1 cellular context compared by ENCODE assay signal in the genomic region with DNA sequence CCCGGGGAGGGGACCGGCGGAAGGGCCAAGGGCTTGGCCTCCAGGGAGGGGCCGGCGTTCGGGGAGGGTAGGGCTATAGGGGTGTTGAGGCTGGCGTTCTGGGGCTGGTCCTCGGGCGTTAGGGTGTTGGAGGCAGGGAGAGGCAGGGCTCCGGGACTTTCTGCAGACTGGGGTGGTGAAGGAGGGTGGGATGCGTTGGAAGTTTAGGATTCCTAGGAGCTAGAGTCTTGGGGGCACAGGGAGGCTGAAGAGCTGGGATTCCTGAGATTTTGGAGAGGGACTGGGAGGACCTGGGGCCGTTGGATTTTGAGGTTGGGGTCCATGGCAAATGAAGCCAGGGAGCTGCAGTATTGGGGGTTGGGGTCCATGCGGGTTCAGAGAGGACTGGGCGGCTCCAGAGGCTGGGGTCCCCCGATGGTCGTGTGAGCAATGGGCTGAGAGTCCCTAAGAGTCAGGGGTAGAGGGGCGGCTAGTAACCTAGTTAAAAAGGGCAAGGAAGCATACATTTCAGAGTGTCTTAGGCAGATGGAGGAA.
TF ChIP-seq lines count a peak whose summit lies in the region.

No MANE protein-coding gene starts in this region.

TF ChIP-seq in K562, 482 proteins besides CTCF, POLR2A, EP300 and RAD21 (continues in another document):
- TF ChIP-seq SMAD4 (CRISPR knock-in tag; conservative IDR thresholded peaks at IDR 0.05) (0 out of 2 replicates have a peak, but pooled peaks have one; percentile 4), RNF2 (IDR thresholded peaks at IDR 0.05) (0 out of 2 replicates have a peak, but pooled peaks have one; percentile 24), THRAP3 (IDR thresholded peaks at IDR 0.05; ENCODE audit: borderline replicate concordance) (no peak), COPS2 (conservative IDR thresholded peaks at IDR 0.05) (no peak), RHOXF2B (CRISPR knock-in tag; conservative IDR thresholded peaks at IDR 0.05) (no peak), FOXJ2 (tag; IDR thresholded peaks at IDR 0.05) (no peak), MAFF (IDR thresholded peaks at IDR 0.05; ENCODE audit: low read length) (no peak), ZNF124 (CRISPR knock-in tag; IDR thresholded peaks at IDR 0.05) (no peak), MTA3 (IDR thresholded peaks at IDR 0.05; ENCODE audit: borderline replicate concordance) (no peak), NBN (IDR thresholded peaks at IDR 0.05; ENCODE audit: low read depth) (0 out of 2 replicates have a peak, but pooled peaks have one; percentile 22), ARID1B (IDR thresholded peaks at IDR 0.05) (peak; percentile 34; the same call in 1 of the 2 replicates), KDM2B (CRISPR knock-in tag; IDR thresholded peaks at IDR 0.05) (no peak), ZNF707 (CRISPR knock-in tag; conservative IDR thresholded peaks at IDR 0.05) (no peak), ZNF764 (CRISPR knock-in tag; IDR thresholded peaks at IDR 0.05; ENCODE audit: low read depth) (no peak), MAZ (CRISPR knock-in tag; conservative IDR thresholded peaks at IDR 0.05 in 1 of 2, IDR thresholded peaks at IDR 0.05 in 1 of 2) (0 out of 4 replicates have a peak, but pooled peaks of 1 of the 2 experiments have one; percentile 0), LEF1 (IDR thresholded peaks at IDR 0.05) (no peak), ZFX (CRISPR knock-in tag; IDR thresholded peaks at IDR 0.05) (0 out of 2 replicates have a peak, but pooled peaks have one; percentile 7), HMG20B (CRISPR knock-in tag; IDR thresholded peaks at IDR 0.05) (0 out of 2 replicates have a peak, but pooled peaks have one; percentile 15), NUFIP1 (IDR thresholded peaks at IDR 0.05; ENCODE audit: partially characterized antibody) (no peak), ZBED1 (IDR thresholded peaks at IDR 0.05) (no peak), CBX2 (IDR thresholded peaks at IDR 0.05; ENCODE audit: insufficient read depth, low read length, poor library complexity, severe bottlenecking) (no peak), MTF1 (CRISPR knock-in tag; IDR thresholded peaks at IDR 0.05; ENCODE audit: borderline replicate concordance) (no peak), LARP7 (IDR thresholded peaks at IDR 0.05) (peak; percentile 77; the same call in 1 of the 2 replicates), KLF6 (CRISPR knock-in tag; IDR thresholded peaks at IDR 0.05; ENCODE audit: borderline replicate concordance) (no peak), RBFOX2 (IDR thresholded peaks at IDR 0.05; ENCODE audit: low read depth, low read length) (peak; percentile 59), ILK (tag; IDR thresholded peaks at IDR 0.05; ENCODE audit: borderline replicate concordance, low read depth) (no peak), POLR2AphosphoS5 (IDR thresholded peaks at IDR 0.05; ENCODE audit: control insufficient read depth, insufficient read depth, low read depth, low read length) (no peak), MEF2D (tag; conservative IDR thresholded peaks at IDR 0.05; ENCODE audit: low read depth) (no peak), HDGF (IDR thresholded peaks at IDR 0.05) (no peak), MYC (IDR thresholded peaks at IDR 0.05; ENCODE audit: low read depth, low read length) (no peak), MYC (CRISPR knock-in tag; IDR thresholded peaks at IDR 0.05; ENCODE audit: borderline replicate concordance, low read depth) (peak; percentile 17; the same call in 1 of the 2 replicates), ZEB2 (IDR thresholded peaks at IDR 0.05) (no peak), MED1 (CRISPR knock-in tag; IDR thresholded peaks at IDR 0.05; ENCODE audit: borderline replicate concordance) (no peak), RBM39 (optimal IDR thresholded peaks at IDR 0.05; ENCODE audit: low read depth, low read length) (no peak), ZNF316 (IDR thresholded peaks at IDR 0.05) (no peak), ZNF431 (CRISPR knock-in tag; IDR thresholded peaks at IDR 0.05) (no peak; the same call in 1 of the 2 replicates)
- TF ChIP-seq, protein P1, sequence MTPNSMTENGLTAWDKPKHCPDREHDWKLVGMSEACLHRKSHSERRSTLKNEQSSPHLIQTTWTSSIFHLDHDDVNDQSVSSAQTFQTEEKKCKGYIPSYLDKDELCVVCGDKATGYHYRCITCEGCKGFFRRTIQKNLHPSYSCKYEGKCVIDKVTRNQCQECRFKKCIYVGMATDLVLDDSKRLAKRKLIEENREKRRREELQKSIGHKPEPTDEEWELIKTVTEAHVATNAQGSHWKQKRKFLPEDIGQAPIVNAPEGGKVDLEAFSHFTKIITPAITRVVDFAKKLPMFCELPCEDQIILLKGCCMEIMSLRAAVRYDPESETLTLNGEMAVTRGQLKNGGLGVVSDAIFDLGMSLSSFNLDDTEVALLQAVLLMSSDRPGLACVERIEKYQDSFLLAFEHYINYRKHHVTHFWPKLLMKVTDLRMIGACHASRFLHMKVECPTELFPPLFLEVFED (CRISPR knock-in tag; conservative IDR thresholded peaks at IDR 0.05), result peak; percentile 54; the same call in 1 of the 2 replicates
- TF ChIP-seq, protein P2, sequence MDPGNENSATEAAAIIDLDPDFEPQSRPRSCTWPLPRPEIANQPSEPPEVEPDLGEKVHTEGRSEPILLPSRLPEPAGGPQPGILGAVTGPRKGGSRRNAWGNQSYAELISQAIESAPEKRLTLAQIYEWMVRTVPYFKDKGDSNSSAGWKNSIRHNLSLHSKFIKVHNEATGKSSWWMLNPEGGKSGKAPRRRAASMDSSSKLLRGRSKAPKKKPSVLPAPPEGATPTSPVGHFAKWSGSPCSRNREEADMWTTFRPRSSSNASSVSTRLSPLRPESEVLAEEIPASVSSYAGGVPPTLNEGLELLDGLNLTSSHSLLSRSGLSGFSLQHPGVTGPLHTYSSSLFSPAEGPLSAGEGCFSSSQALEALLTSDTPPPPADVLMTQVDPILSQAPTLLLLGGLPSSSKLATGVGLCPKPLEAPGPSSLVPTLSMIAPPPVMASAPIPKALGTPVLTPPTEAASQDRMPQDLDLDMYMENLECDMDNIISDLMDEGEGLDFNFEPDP (CRISPR knock-in tag; IDR thresholded peaks at IDR 0.05), result no peak
- TF ChIP-seq, protein P3, sequence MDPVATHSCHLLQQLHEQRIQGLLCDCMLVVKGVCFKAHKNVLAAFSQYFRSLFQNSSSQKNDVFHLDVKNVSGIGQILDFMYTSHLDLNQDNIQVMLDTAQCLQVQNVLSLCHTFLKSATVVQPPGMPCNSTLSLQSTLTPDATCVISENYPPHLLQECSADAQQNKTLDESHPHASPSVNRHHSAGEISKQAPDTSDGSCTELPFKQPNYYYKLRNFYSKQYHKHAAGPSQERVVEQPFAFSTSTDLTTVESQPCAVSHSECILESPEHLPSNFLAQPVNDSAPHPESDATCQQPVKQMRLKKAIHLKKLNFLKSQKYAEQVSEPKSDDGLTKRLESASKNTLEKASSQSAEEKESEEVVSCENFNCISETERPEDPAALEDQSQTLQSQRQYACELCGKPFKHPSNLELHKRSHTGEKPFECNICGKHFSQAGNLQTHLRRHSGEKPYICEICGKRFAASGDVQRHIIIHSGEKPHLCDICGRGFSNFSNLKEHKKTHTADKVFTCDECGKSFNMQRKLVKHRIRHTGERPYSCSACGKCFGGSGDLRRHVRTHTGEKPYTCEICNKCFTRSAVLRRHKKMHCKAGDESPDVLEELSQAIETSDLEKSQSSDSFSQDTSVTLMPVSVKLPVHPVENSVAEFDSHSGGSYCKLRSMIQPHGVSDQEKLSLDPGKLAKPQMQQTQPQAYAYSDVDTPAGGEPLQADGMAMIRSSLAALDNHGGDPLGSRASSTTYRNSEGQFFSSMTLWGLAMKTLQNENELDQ (CRISPR knock-in tag; IDR thresholded peaks at IDR 0.05; ENCODE audit: borderline replicate concordance), result no peak
- TF ChIP-seq, protein P4, sequence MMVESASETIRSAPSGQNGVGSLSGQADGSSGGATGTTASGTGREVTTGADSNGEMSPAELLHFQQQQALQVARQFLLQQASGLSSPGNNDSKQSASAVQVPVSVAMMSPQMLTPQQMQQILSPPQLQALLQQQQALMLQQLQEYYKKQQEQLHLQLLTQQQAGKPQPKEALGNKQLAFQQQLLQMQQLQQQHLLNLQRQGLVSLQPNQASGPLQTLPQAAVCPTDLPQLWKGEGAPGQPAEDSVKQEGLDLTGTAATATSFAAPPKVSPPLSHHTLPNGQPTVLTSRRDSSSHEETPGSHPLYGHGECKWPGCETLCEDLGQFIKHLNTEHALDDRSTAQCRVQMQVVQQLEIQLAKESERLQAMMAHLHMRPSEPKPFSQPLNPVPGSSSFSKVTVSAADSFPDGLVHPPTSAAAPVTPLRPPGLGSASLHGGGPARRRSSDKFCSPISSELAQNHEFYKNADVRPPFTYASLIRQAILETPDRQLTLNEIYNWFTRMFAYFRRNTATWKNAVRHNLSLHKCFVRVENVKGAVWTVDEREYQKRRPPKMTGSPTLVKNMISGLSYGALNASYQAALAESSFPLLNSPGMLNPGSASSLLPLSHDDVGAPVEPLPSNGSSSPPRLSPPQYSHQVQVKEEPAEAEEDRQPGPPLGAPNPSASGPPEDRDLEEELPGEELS (CRISPR knock-in tag; IDR thresholded peaks at IDR 0.05; ENCODE audit: borderline replicate concordance), result no peak
- TF ChIP-seq, protein P5, sequence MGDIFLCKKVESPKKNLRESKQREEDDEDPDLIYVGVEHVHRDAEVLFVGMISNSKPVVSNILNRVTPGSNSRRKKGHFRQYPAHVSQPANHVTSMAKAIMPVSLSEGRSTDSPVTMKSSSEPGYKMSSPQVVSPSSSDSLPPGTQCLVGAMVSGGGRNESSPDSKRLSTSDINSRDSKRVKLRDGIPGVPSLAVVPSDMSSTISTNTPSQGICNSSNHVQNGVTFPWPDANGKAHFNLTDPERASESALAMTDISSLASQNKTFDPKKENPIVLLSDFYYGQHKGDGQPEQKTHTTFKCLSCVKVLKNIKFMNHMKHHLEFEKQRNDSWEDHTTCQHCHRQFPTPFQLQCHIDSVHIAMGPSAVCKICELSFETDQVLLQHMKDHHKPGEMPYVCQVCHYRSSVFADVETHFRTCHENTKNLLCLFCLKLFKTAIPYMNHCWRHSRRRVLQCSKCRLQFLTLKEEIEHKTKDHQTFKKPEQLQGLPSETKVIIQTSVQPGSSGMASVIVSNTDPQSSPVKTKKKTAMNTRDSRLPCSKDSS (IDR thresholded peaks at IDR 0.05; ENCODE audit: low read depth, partially characterized antibody), result no peak
- TF ChIP-seq, protein P6, sequence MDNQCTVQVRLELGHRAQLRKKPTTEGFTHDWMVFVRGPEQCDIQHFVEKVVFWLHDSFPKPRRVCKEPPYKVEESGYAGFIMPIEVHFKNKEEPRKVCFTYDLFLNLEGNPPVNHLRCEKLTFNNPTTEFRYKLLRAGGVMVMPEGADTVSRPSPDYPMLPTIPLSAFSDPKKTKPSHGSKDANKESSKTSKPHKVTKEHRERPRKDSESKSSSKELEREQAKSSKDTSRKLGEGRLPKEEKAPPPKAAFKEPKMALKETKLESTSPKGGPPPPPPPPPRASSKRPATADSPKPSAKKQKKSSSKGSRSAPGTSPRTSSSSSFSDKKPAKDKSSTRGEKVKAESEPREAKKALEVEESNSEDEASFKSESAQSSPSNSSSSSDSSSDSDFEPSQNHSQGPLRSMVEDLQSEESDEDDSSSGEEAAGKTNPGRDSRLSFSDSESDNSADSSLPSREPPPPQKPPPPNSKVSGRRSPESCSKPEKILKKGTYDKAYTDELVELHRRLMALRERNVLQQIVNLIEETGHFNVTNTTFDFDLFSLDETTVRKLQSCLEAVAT (IDR thresholded peaks at IDR 0.05), result no peak
- TF ChIP-seq, protein P7, sequence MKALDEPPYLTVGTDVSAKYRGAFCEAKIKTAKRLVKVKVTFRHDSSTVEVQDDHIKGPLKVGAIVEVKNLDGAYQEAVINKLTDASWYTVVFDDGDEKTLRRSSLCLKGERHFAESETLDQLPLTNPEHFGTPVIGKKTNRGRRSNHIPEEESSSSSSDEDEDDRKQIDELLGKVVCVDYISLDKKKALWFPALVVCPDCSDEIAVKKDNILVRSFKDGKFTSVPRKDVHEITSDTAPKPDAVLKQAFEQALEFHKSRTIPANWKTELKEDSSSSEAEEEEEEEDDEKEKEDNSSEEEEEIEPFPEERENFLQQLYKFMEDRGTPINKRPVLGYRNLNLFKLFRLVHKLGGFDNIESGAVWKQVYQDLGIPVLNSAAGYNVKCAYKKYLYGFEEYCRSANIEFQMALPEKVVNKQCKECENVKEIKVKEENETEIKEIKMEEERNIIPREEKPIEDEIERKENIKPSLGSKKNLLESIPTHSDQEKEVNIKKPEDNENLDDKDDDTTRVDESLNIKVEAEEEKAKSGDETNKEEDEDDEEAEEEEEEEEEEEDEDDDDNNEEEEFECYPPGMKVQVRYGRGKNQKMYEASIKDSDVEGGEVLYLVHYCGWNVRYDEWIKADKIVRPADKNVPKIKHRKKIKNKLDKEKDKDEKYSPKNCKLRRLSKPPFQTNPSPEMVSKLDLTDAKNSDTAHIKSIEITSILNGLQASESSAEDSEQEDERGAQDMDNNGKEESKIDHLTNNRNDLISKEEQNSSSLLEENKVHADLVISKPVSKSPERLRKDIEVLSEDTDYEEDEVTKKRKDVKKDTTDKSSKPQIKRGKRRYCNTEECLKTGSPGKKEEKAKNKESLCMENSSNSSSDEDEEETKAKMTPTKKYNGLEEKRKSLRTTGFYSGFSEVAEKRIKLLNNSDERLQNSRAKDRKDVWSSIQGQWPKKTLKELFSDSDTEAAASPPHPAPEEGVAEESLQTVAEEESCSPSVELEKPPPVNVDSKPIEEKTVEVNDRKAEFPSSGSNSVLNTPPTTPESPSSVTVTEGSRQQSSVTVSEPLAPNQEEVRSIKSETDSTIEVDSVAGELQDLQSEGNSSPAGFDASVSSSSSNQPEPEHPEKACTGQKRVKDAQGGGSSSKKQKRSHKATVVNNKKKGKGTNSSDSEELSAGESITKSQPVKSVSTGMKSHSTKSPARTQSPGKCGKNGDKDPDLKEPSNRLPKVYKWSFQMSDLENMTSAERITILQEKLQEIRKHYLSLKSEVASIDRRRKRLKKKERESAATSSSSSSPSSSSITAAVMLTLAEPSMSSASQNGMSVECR (CRISPR knock-in tag; IDR thresholded peaks at IDR 0.05), result no peak
- TF ChIP-seq, protein P8, sequence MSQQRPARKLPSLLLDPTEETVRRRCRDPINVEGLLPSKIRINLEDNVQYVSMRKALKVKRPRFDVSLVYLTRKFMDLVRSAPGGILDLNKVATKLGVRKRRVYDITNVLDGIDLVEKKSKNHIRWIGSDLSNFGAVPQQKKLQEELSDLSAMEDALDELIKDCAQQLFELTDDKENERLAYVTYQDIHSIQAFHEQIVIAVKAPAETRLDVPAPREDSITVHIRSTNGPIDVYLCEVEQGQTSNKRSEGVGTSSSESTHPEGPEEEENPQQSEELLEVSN (IDR thresholded peaks at IDR 0.05; ENCODE audit: borderline replicate concordance in 1 of 2, extremely low read depth in 1 of 2, insufficient read depth in 1 of 2, insufficient read length in 1 of 2, low read depth in 1 of 2, low read length in 1 of 2, poor library complexity in 1 of 2, severe bottlenecking in 1 of 2), result no peak
- TF ChIP-seq, protein P9, sequence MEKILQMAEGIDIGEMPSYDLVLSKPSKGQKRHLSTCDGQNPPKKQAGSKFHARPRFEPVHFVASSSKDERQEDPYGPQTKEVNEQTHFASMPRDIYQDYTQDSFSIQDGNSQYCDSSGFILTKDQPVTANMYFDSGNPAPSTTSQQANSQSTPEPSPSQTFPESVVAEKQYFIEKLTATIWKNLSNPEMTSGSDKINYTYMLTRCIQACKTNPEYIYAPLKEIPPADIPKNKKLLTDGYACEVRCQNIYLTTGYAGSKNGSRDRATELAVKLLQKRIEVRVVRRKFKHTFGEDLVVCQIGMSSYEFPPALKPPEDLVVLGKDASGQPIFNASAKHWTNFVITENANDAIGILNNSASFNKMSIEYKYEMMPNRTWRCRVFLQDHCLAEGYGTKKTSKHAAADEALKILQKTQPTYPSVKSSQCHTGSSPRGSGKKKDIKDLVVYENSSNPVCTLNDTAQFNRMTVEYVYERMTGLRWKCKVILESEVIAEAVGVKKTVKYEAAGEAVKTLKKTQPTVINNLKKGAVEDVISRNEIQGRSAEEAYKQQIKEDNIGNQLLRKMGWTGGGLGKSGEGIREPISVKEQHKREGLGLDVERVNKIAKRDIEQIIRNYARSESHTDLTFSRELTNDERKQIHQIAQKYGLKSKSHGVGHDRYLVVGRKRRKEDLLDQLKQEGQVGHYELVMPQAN (IDR thresholded peaks at IDR 0.05; ENCODE audit: borderline replicate concordance), result 0 out of 2 replicates have a peak, but pooled peaks have one; percentile 31
